21 cellular contexts compared by ENCODE assay signal in genomic region chr2:159213296-159213695, GRCh38.
A peak's percentile ranks its signal among the peaks of the same experiment; 100 is the strongest.
DNase-seq lines count a peak whose midpoint lies in the region; ATAC-seq, FAIRE-seq and TF ChIP-seq lines count a peak whose summit lies in the region.
"Had no signal": no experiment of that assay in that cellular context is flagged by ENCODE, and none has a peak within 500 bp of the region (broad histone marks: within the 10 kb centered on the region; RNA-seq: fewer than 3 reads in every experiment).

No MANE protein-coding gene starts in this region.

- no peaks in the 10 kb centered on the region for H3K27me3 ChIP-seq in BLaER1
- no peaks in the 10 kb centered on the region for H3K27me3 ChIP-seq in colonic mucosa
- no peaks in the 10 kb centered on the region for H3K27me3 ChIP-seq in trophoblast cell (ENCODE audit: insufficient read depth, low read length)

- H2BK12ac ChIP-seq in trophoblast cell (ENCODE audit: low read length), result no peak overlapping the region

- ATAC-seq in HG03097 (IDR thresholded peaks at IDR 0.05; ENCODE audit: low FRiP score, unreplicated experiment), result no peak
- ATAC-seq: A549; CD8-positive, alpha-beta T cell had no signal

- no peak overlapping the region for H2BK5ac ChIP-seq in trophoblast cell (ENCODE audit: low read depth, low read length, poor library complexity)

- H3K27ac ChIP-seq in BLaER1, result peak overlapping the region; percentile 77
- H3K27ac ChIP-seq in colonic mucosa, result no peak overlapping the region
- H3K27ac ChIP-seq in trophoblast cell (ENCODE audit: low read depth, low read length), result peak overlapping the region; percentile 57
- H3K27ac ChIP-seq: 22Rv1, A549, C4-2B had no signal

- TF ChIP-seq CTCF in colonic mucosa (IDR thresholded peaks at IDR 0.05), result no peak
- no peak for TF ChIP-seq CTCF in D721Med (IDR thresholded peaks at IDR 0.05; ENCODE audit: insufficient read depth, missing control alignments)

- H3K36me3 ChIP-seq in BLaER1, result no peaks in the 10 kb centered on the region
- H3K36me3 ChIP-seq in colonic mucosa, result no peaks in the 10 kb centered on the region
- H3K36me3 ChIP-seq in trophoblast cell (ENCODE audit: control insufficient read depth in 1 of 2, insufficient read depth in 2 of 2, low read length in 2 of 2), result peaks cover 33 to 39% of the 10 kb centered on the region in 2 experiments

- H3K4ac ChIP-seq in trophoblast cell (ENCODE audit: low read depth, low read length), result no peak overlapping the region

- H3K79me1 ChIP-seq in trophoblast cell (ENCODE audit: low read length), result peaks cover 13% of the 10 kb centered on the region

- no peak overlapping the region for H3K18ac ChIP-seq in trophoblast cell (ENCODE audit: low read length)

- H3K4me2 ChIP-seq in BLaER1 (peak overlapping the region; percentile 65), trophoblast cell (ENCODE audit: low read length) (no peak overlapping the region)
- H3K4me2 ChIP-seq: A549 had no signal

- no peak overlapping the region for H4K91ac ChIP-seq in trophoblast cell (ENCODE audit: low read depth, low read length)

- no peak overlapping the region for H3K4me3 ChIP-seq in BLaER1
- no peak overlapping the region for H3K4me3 ChIP-seq in colonic mucosa
- H3K4me3 ChIP-seq in trophoblast cell (ENCODE audit: low read depth, low read length), result no peak overlapping the region
- H3K4me3 ChIP-seq: A549 had no signal

- no peak overlapping the region for H2BK120ac ChIP-seq in trophoblast cell (ENCODE audit: insufficient read depth, low read length, poor library complexity)

- no peak overlapping the region for H3K14ac ChIP-seq in trophoblast cell (ENCODE audit: low read length)

- no CpG with 5 or more reads among the region's 5 CpGs for WGBS in trophoblast cell (ENCODE audit: extremely low coverage, insufficient coverage, insufficient read length)

- H3K9me3 ChIP-seq in BLaER1 (peaks cover 13% of the 10 kb centered on the region; the same call in 1 of the 2 replicates), colonic mucosa (no peaks in the 10 kb centered on the region), trophoblast cell (ENCODE audit: insufficient read depth, low read depth, low read length) (no peaks in the 10 kb centered on the region)
- H3K9me3 ChIP-seq: A549, Caco-2 had no signal

- H4K8ac ChIP-seq in trophoblast cell (ENCODE audit: low read depth, low read length), result no peak overlapping the region

- intact Hi-C loops in colonic mucosa (cut with DNase I), result no loop called here

- peaks cover 62% of the 10 kb centered on the region for H3K4me1 ChIP-seq in BLaER1
- H3K4me1 ChIP-seq in colonic mucosa, result peaks cover 6% of the 10 kb centered on the region
- peaks cover 9 to 23% of the 10 kb centered on the region in 2 experiments for H3K4me1 ChIP-seq in trophoblast cell (ENCODE audit: control insufficient read depth in 1 of 2, insufficient read depth in 2 of 2, low read length in 2 of 2)

- no peak for FAIRE-seq in D721Med (lab: Jason Lieb, UNC)
- FAIRE-seq: A549, G401.6, GM12891, GM19239 had no signal

- no peaks in the 10 kb centered on the region for H3K79me2 ChIP-seq in trophoblast cell (ENCODE audit: control insufficient read depth, insufficient read depth, low read length, poor library complexity)

- peak; percentile 6 for DNase-seq in colonic mucosa
- peak; percentile 1 for DNase-seq in mesenteric fat pad (ENCODE audit: low spot score)
- DNase-seq in trophoblast cell, result peak; percentile 90 to 94
- no peak for DNase-seq in DMS114 treated with DMSO at 0.1 percent for 48 hours (lab: John Stamatoyannopoulos, UW; ENCODE audit: unreplicated experiment)
- DNase-seq in D721Med (ENCODE audit: insufficient read length, low spot score), result no peak
- DNase-seq: AML-193; Caco-2; Calu3; CD4-positive, alpha-beta T cell; CD8-positive, alpha-beta T cell; DMS 273 treated with DMSO at 0.1 percent for 48 hours; DMS79 treated with DMSO at 0.1 percent for 48 hours; GF-D8 had no signal

- H2AFZ ChIP-seq in trophoblast cell (ENCODE audit: insufficient read depth, low read length, poor library complexity), result no peak overlapping the region

- H3K9ac ChIP-seq in BLaER1, result no peak overlapping the region
- H3K9ac ChIP-seq in colonic mucosa (ENCODE audit: low read depth in 2 of 2, low read length in 2 of 2), result no peak overlapping the region
- H3K9ac ChIP-seq in trophoblast cell (ENCODE audit: low read length), result no peak overlapping the region

- H4K12ac ChIP-seq in trophoblast cell (ENCODE audit: low read depth, low read length), result no peak overlapping the region

- no peak overlapping the region for H3K23ac ChIP-seq in trophoblast cell (ENCODE audit: low read length)

- H4K20me1 ChIP-seq in BLaER1, result no peaks in the 10 kb centered on the region

- H2AK5ac ChIP-seq in trophoblast cell (ENCODE audit: low read length), result no peak overlapping the region

Comparison
In these comparisons a context has a peak if more than half of its experiments do, and no peak if none do; other contexts are left out.
1. DNase-seq: peak in colonic mucosa (single experiment), mesenteric fat pad (single experiment) and trophoblast cell (2 of 2); none in DMS114 treated with DMSO at 0.1 percent for 48 hours (single experiment) and D721Med (single experiment).